In genomic region chr1:11285883-11286734, GRCh38 we compare ENCODE assay signal across 8 cellular contexts. TPM values are rescaled to one million over a fixed set of nuclear protein-coding genes. Genes with fewer than 3 reads are reported as not detected.
DNase-seq lines count a peak whose midpoint lies in the region; ATAC-seq and TF ChIP-seq lines count a peak whose summit lies in the region.

No MANE protein-coding gene starts in this region.

- 0 out of 2 replicates have a peak overlapping the region, but pooled peaks have one; percentile 17 for H3K9ac ChIP-seq in BLaER1
- no peak overlapping the region for H3K9ac ChIP-seq in HCT116 (ENCODE audit: low read length)

- H4K20me1 ChIP-seq in BLaER1 (peaks cover 69% of the 10 kb centered on the region), HCT116 (ENCODE audit: insufficient read depth) (no peaks in the 10 kb centered on the region)

- no peaks in the 10 kb centered on the region for H3K9me2 ChIP-seq in HCT116 (ENCODE audit: insufficient read depth)

- H3K27me3 Mint-ChIP-seq in activated T-helper 2 cell treated with anti-CD3 and anti-CD28 coated beads, Interferon-gamma antibody, Interleukin-2, Interleukin-4, amounts not matched to agents 10 μg/mL and 5 μg/mL and 100 μg/mL, durations not matched to agents 14 hours and 24 hours and 36 hours (ENCODE audit: low read depth) = no peaks in the 10 kb centered on the region

- H3K9me3 ChIP-seq in BLaER1 (no peaks in the 10 kb centered on the region), HCT116 (ENCODE audit: control insufficient read depth in 1 of 2, insufficient read depth in 1 of 2, low read depth in 1 of 2, low read length in 2 of 2) (peaks cover 0 to 3% of the 10 kb centered on the region in 2 experiments; a peak in 1 of 4 replicates), thyroid gland (no peaks in the 10 kb centered on the region)

- peak; percentile 52 for TF ChIP-seq RAD21 in HCT116 (IDR thresholded peaks at IDR 0.05; ENCODE audit: low read depth)

- POLR2A ChIA-PET in HCT116 (lab: Charles Lee) = no interaction called here

- 86 to 88% methylated on average over 7 of the region's 7 CpGs for WGBS in thyroid gland, 2 donors

- peak; percentile 12 to 45 (median 37); a peak in 4 of 6 replicates for TF ChIP-seq CTCF in HCT116 (IDR thresholded peaks at IDR 0.05 in 2 of 3, conservative IDR thresholded peaks at IDR 0.05 in 1 of 3; ENCODE audit: borderline replicate concordance in 1 of 3, insufficient read depth in 1 of 3, low read depth in 2 of 3, low read length in 2 of 3)
- TF ChIP-seq CTCF in kidney epithelial cell (IDR thresholded peaks at IDR 0.05; ENCODE audit: insufficient read depth, low read length, poor library complexity, severe bottlenecking) = peak; percentile 7
- peak in 1 of 6 experiments; percentile 6 for TF ChIP-seq CTCF in thyroid gland (IDR thresholded peaks at IDR 0.05)

- peaks cover 51% of the 10 kb centered on the region for H3K4me1 Mint-ChIP-seq in activated T-helper 2 cell treated with anti-CD3 and anti-CD28 coated beads, Interferon-gamma antibody, Interleukin-2, Interleukin-4, amounts not matched to agents 10 μg/mL and 5 μg/mL and 100 μg/mL, durations not matched to agents 14 hours and 24 hours and 36 hours (ENCODE audit: low read depth)

- H3K4me3 Mint-ChIP-seq in activated T-helper 2 cell treated with anti-CD3 and anti-CD28 coated beads, Interferon-gamma antibody, Interleukin-2, Interleukin-4, amounts not matched to agents 10 μg/mL and 5 μg/mL and 100 μg/mL, durations not matched to agents 14 hours and 24 hours and 36 hours (ENCODE audit: low read depth) = no peak overlapping the region

- H3K4me1 ChIP-seq in BLaER1 (peaks cover 71% of the 10 kb centered on the region), HCT116 (ENCODE audit: control insufficient read depth in 1 of 2, insufficient read depth in 2 of 2, low read length in 2 of 2) (no peaks in the 10 kb centered on the region), thyroid gland (peaks cover 5 to 8% of the 10 kb centered on the region in 2 donors)

- no peak for TF ChIP-seq POLR2A in HCT116 (IDR thresholded peaks at IDR 0.05; ENCODE audit: borderline replicate concordance, extremely low read depth, insufficient read depth, insufficient read length)
- no peak for TF ChIP-seq POLR2A in thyroid gland (IDR thresholded peaks at IDR 0.05)

- DNase-seq in HCT116 (ENCODE audit: low read depth, low spot score) (no peak), kidney epithelial cell (ENCODE audit: low read depth) (no peak), NCI-H526 treated with DMSO at 0.1 percent for 48 hours (lab: John Stamatoyannopoulos, UW) (no peak), NOMO-1 treated with dmso at 0.1 percent for 144 hours (lab: John Stamatoyannopoulos, UW; ENCODE audit: unreplicated experiment) (no peak), epidermal melanocyte (ENCODE audit: insufficient read length, low spot score) (no peak), thyroid gland (no peak)
- no peak for DNase-seq in activated T-helper 2 cell treated with anti-CD3 and anti-CD28 coated beads, Interferon-gamma antibody, Interleukin-2, Interleukin-4, amounts not matched to agents 10 μg/mL and 5 μg/mL and 100 μg/mL, durations not matched to agents 14 hours and 24 hours and 36 hours (ENCODE audit: low spot score)

- no peaks in the 10 kb centered on the region for H3K27me3 ChIP-seq in BLaER1
- no peaks in the 10 kb centered on the region for H3K27me3 ChIP-seq in HCT116 (ENCODE audit: insufficient read depth, low read length)
- no peaks in the 10 kb centered on the region for H3K27me3 ChIP-seq in kidney epithelial cell (ENCODE audit: control insufficient read depth, insufficient read depth, low read length)
- no peaks in the 10 kb centered on the region for H3K27me3 ChIP-seq in thyroid gland

- peaks cover 70% of the 10 kb centered on the region for H3K36me3 Mint-ChIP-seq in activated T-helper 2 cell treated with anti-CD3 and anti-CD28 coated beads, Interferon-gamma antibody, Interleukin-2, Interleukin-4, amounts not matched to agents 10 μg/mL and 5 μg/mL and 100 μg/mL, durations not matched to agents 14 hours and 24 hours and 36 hours (ENCODE audit: low read depth)

- H3K27ac Mint-ChIP-seq in activated T-helper 2 cell treated with anti-CD3 and anti-CD28 coated beads, Interferon-gamma antibody, Interleukin-2, Interleukin-4, amounts not matched to agents 10 μg/mL and 5 μg/mL and 100 μg/mL, durations not matched to agents 14 hours and 24 hours and 36 hours = peak overlapping the region; percentile 5

- H3K36me3 ChIP-seq in BLaER1 (peaks cover 77% of the 10 kb centered on the region), HCT116 (ENCODE audit: control insufficient read depth in 1 of 2, insufficient read depth in 2 of 2, low read length in 2 of 2) (peaks cover 0 to 5% of the 10 kb centered on the region in 2 experiments; a peak in 1 of 4 replicates), kidney epithelial cell (ENCODE audit: control insufficient read depth, insufficient read depth, low read length) (no peaks in the 10 kb centered on the region), thyroid gland (peaks cover 0 to 5% of the 10 kb centered on the region in 2 donors)

- no peak overlapping the region for H2AFZ ChIP-seq in HCT116 (ENCODE audit: low read depth, low read length, poor library complexity, severe bottlenecking)

- H3K4me2 ChIP-seq in BLaER1 (peak overlapping the region; percentile 47), HCT116 (ENCODE audit: low read length) (no peak overlapping the region)

- CTCF ChIA-PET in HCT116 (lab: Charles Lee) = interaction anchor here (1.3 kb wide), 1 partner anchor 14 kb away, joined by 6 read pairs; the partner anchor contains the start of gene UBIAD1

- H3K27ac ChIP-seq in BLaER1 = no peak overlapping the region
- no peak overlapping the region for H3K27ac ChIP-seq in HCT116 (ENCODE audit: low read depth, low read length)
- no peak overlapping the region for H3K27ac ChIP-seq in thyroid gland

- intact Hi-C loops in HCT116 (cut with micrococcal nuclease) = loop anchor here (2.0 kb wide), 1 partner anchor 357 kb away; no protein-coding TSS in a partner anchor
- intact Hi-C loops in activated T-helper 2 cell treated with anti-CD3 and anti-CD28 coated beads, Interferon-gamma antibody, Interleukin-2, Interleukin-4, amounts not matched to agents 10 μg/mL and 5 μg/mL and 100 μg/mL, durations not matched to agents 14 hours and 24 hours and 36 hours (cut with micrococcal nuclease) = no loop called here
- intact Hi-C loops in thyroid gland (cut with DNase I) = no loop called here

- BruUV-seq in HCT116 (replicated peaks; lab: Mats Ljungman, UMichigan) = TSS peak; percentile 6

- ATAC-seq in HCT116 = peak; percentile 59

- peaks cover 29% of the 10 kb centered on the region for H3K79me2 ChIP-seq in HCT116 (ENCODE audit: insufficient read depth, low read length)

- H3K9me3 Mint-ChIP-seq in activated T-helper 2 cell treated with anti-CD3 and anti-CD28 coated beads, Interferon-gamma antibody, Interleukin-2, Interleukin-4, amounts not matched to agents 10 μg/mL and 5 μg/mL and 100 μg/mL, durations not matched to agents 14 hours and 24 hours and 36 hours = peaks cover 3% of the 10 kb centered on the region

- H3K4me3 ChIP-seq in BLaER1 (no peak overlapping the region), HCT116 (replicated peaks in 1 of 2; ENCODE audit: low read depth in 1 of 2, low read length in 2 of 2) (no peak overlapping the region), kidney epithelial cell (ENCODE audit: low read depth, low read length) (no peak overlapping the region), thyroid gland (replicated peaks in 1 of 3) (no peak overlapping the region)

- RAD21 ChIA-PET in HCT116 (lab: Charles Lee; ENCODE audit: low non-redundant PET in 1 of 2, low total read pairs in 2 of 2, uncharacterized antibody in 2 of 2, unreplicated experiment in 2 of 2) = no interaction called here

TF ChIP-seq in HCT116, 20 proteins besides CTCF, POLR2A, EP300 and RAD21 (continues in another document):
- TF ChIP-seq EZH2phosphoT487 (IDR thresholded peaks at IDR 0.05; ENCODE audit: borderline replicate concordance) (no peak), CBX3 (IDR thresholded peaks at IDR 0.05; ENCODE audit: low read depth) (no peak), ZNF274 (IDR thresholded peaks at IDR 0.05; ENCODE audit: low read depth, low read length) (no peak), EGR1 (IDR thresholded peaks at IDR 0.05; ENCODE audit: low read depth) (no peak), SIN3A (IDR thresholded peaks at IDR 0.05; ENCODE audit: low read depth) (no peak), YY1 (IDR thresholded peaks at IDR 0.05; ENCODE audit: extremely low read depth, insufficient replicate concordance, low read depth, low read length) (no peak), POLR2AphosphoS5 (IDR thresholded peaks at IDR 0.05; ENCODE audit: low read depth, low read length) (no peak)
- TF ChIP-seq, protein P1, sequence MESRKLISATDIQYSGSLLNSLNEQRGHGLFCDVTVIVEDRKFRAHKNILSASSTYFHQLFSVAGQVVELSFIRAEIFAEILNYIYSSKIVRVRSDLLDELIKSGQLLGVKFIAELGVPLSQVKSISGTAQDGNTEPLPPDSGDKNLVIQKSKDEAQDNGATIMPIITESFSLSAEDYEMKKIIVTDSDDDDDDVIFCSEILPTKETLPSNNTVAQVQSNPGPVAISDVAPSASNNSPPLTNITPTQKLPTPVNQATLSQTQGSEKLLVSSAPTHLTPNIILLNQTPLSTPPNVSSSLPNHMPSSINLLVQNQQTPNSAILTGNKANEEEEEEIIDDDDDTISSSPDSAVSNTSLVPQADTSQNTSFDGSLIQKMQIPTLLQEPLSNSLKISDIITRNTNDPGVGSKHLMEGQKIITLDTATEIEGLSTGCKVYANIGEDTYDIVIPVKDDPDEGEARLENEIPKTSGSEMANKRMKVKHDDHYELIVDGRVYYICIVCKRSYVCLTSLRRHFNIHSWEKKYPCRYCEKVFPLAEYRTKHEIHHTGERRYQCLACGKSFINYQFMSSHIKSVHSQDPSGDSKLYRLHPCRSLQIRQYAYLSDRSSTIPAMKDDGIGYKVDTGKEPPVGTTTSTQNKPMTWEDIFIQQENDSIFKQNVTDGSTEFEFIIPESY (IDR thresholded peaks at IDR 0.05; ENCODE audit: extremely low read depth, insufficient replicate concordance, low read length) = no peak

RNA-seq across cellular contexts. Expression of gene UBIAD1, which starts 13.1 kb away (rescaled TPM):
- total RNA-seq in HCT116 (2021; ENCODE audit: unreplicated experiment) (17.2 TPM), kidney epithelial cell (10.9 and 16.0 TPM in 2 replicates), thyroid gland (10 to 100 TPM; 14.4 to 15.4 (median 15.1) TPM)
- polyA plus RNA-seq in HCT116 (2012) = 12.6 and 13.2 TPM in 2 replicates
- 22.7 and 25.1 TPM in 2 replicates for total RNA-seq in activated T-helper 2 cell treated with anti-CD3 and anti-CD28 coated beads, Interferon-gamma antibody, Interleukin-2, Interleukin-4, amounts not matched to agents 10 μg/mL and 5 μg/mL and 100 μg/mL, durations not matched to agents 14 hours and 24 hours and 36 hours

RNA-seq across cellular contexts. Expression of gene MTOR, which starts 23.8 kb away (rescaled TPM):
- total RNA-seq in HCT116 (2021; ENCODE audit: unreplicated experiment) (42.2 TPM), kidney epithelial cell (41.3 and 48.1 TPM in 2 replicates), thyroid gland (10 to 100 TPM; 37.8 to 46.4 (median 43.9) TPM)
- 26.3 and 27.8 TPM in 2 replicates for polyA plus RNA-seq in HCT116 (2012)
- 43.3 and 44.5 TPM in 2 replicates for total RNA-seq in activated T-helper 2 cell treated with anti-CD3 and anti-CD28 coated beads, Interferon-gamma antibody, Interleukin-2, Interleukin-4, amounts not matched to agents 10 μg/mL and 5 μg/mL and 100 μg/mL, durations not matched to agents 14 hours and 24 hours and 36 hours
